28 cellular contexts compared by ENCODE assay signal in the genomic region with DNA sequence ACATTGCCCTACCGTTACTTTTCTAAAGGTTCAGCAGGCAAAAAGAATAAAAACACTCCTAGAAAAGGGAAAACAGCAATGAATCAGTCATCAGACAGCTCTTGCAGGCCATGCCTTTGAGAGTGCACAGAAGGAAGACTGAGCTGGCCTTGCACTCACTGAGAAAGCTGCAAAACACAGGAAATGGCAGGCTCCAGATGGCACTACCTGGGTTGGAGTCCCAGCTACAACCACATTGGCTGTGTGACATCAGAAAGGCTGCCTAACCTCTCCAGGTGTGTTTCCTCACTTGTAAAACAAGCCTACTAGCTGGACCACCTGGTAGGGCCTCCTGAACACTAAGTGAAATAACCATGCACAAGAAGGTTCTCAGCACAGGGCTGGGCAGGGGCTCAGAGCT.
"Had no signal": no experiment of that assay in that cellular context is flagged by ENCODE, and none has a peak within 500 bp of the region (broad histone marks: within the 10 kb centered on the region; RNA-seq: fewer than 3 reads in every experiment).

No MANE protein-coding gene starts in this region.

- H3K4me1 ChIP-seq: adrenal gland, ascending aorta, prostate gland had no signal

- FAIRE-seq: colon, endothelial cell of umbilical vein had no signal

- H3K27me3 Mint-ChIP-seq: activated B cell treated with CpG ODN at 0.5 μM for 24 hours; activated naive CD4-positive, alpha-beta T cell treated with anti-CD3 and anti-CD28 coated beads, Interleukin-2, amount 10 ng/mL, durations not matched to agents 7 days and 5 days; T-helper 17 cell had no signal

- H3K4me3 Mint-ChIP-seq: activated B cell treated with CpG ODN at 0.5 μM for 24 hours; activated naive CD4-positive, alpha-beta T cell treated with anti-CD3 and anti-CD28 coated beads, Interleukin-2, amount 10 ng/mL, durations not matched to agents 7 days and 5 days; T-helper 17 cell had no signal

- DNase-seq: activated B cell treated with CpG ODN at 0.5 μM for 24 hours; activated CD4-positive, alpha-beta T cell treated with anti-CD3 and anti-CD28 coated beads for 4 hours; activated CD4-positive, alpha-beta T cell treated with anti-CD3 and anti-CD28 coated beads, Interleukin-2, amount 50 U/mL, for 48 hours; activated CD8-positive, alpha-beta memory T cell treated with anti-CD3 and anti-CD28 coated beads, Interleukin-2, amount 50 U/mL, for 48 hours; activated effector memory CD4-positive, alpha-beta T cell treated with Interleukin-2 at 50 U/mL for 16 hours; activated naive CD4-positive, alpha-beta T cell treated with anti-CD3 and anti-CD28 coated beads, Interleukin-2, amount 10 ng/mL, durations not matched to agents 7 days and 5 days; activated T-cell treated with anti-CD3 and anti-CD28 coated beads, Interleukin-2, amount 50 U/mL, for 48 hours; adrenal gland; brain microvascular endothelial cell; caudate nucleus; effector memory CD4-positive, alpha-beta T cell; foreskin melanocyte; immature natural killer cell; lower lobe of right lung; mesendoderm; mucosa of descending colon; stimulated activated CD4-positive, alpha-beta T cell treated with anti-CD3 and anti-CD28 coated beads, Interleukin-2, amount 100 ng/mL, for 48 hours; stimulated activated CD8-positive, alpha-beta memory T cell treated with anti-CD3 and anti-CD28 coated beads, Interleukin-4, amount 100 ng/mL, for 48 hours; stimulated activated naive CD4-positive, alpha-beta T cell treated with Interleukin-2 at 50 U/mL for 16 hours; T-helper 17 cell had no signal

- H3K27ac ChIP-seq: adrenal gland, ascending aorta, brain microvascular endothelial cell, lower lobe of right lung, prostate gland, thoracic aorta, upper lobe of left lung had no signal

- H3K27me3 ChIP-seq: adrenal gland, ascending aorta, brain microvascular endothelial cell, upper lobe of left lung had no signal

- H3K36me3 ChIP-seq: adrenal gland, ascending aorta, brain microvascular endothelial cell, lower lobe of right lung, prostate gland, thoracic aorta, upper lobe of left lung had no signal

- H3K4me3 ChIP-seq: adrenal gland, ascending aorta, lower lobe of right lung, mucosa of descending colon, prostate gland, thoracic aorta, upper lobe of left lung had no signal

- H3K27ac Mint-ChIP-seq: activated B cell treated with CpG ODN at 0.5 μM for 24 hours; activated naive CD4-positive, alpha-beta T cell treated with anti-CD3 and anti-CD28 coated beads, Interleukin-2, amount 10 ng/mL, durations not matched to agents 7 days and 5 days; T-helper 17 cell had no signal

- H3K9me3 ChIP-seq: adrenal gland, ascending aorta, lower lobe of right lung, mucosa of descending colon, prostate gland, thoracic aorta, upper lobe of left lung had no signal

- ATAC-seq: esophagus mucosa, left lobe of liver, lower lobe of right lung, mucosa of descending colon, T-helper 17 cell had no signal

- H3K9me3 Mint-ChIP-seq: immature natural killer cell had no signal
